18 cellular contexts compared by ENCODE assay signal in genomic region chr4:116150152-116150551, GRCh38.
"Had no signal": no experiment of that assay in that cellular context is flagged by ENCODE, and none has a peak within 500 bp of the region (broad histone marks: within the 10 kb centered on the region; RNA-seq: fewer than 3 reads in every experiment).

No MANE protein-coding gene starts in this region.

- DNase-seq: activated CD4-positive, alpha-beta T cell treated with anti-CD3 and anti-CD28 coated beads for 48 hours; activated CD8-positive, alpha-beta T cell treated with anti-CD3 and anti-CD28 coated beads, Interleukin-2, amount 10 ng/mL, durations not matched to agents 7 days and 5 days; activated naive CD4-positive, alpha-beta T cell treated with Interleukin-2 at 50 U/mL for 16 hours; activated naive CD8-positive, alpha-beta T cell treated with anti-CD3 and anti-CD28 coated beads, Interleukin-2, amount 50 U/mL, for 24 hours; gastrocnemius medialis; islet precursor cell; sigmoid colon; stimulated activated CD4-positive, alpha-beta T cell treated with anti-CD3 and anti-CD28 coated beads, Interleukin-2, amount 100 ng/mL, for 48 hours; stimulated activated naive CD8-positive, alpha-beta T cell treated with anti-CD3 and anti-CD28 coated beads, Interleukin-15, Interleukin-2, amounts not matched to agents 100 U/mL and 50 U/mL, for 24 hours; T-helper 9 cell; upper lobe of left lung; WERI-Rb-1 had no signal

- H3K27ac ChIP-seq: ascending aorta, gastrocnemius medialis, sigmoid colon, upper lobe of left lung, WERI-Rb-1 had no signal

- H3K27me3 ChIP-seq: ascending aorta, gastrocnemius medialis, sigmoid colon, upper lobe of left lung had no signal

- H3K27ac Mint-ChIP-seq: activated CD8-positive, alpha-beta T cell treated with anti-CD3 and anti-CD28 coated beads, Interleukin-2, amount 10 ng/mL, durations not matched to agents 7 days and 5 days; activated naive CD8-positive, alpha-beta T cell treated with anti-CD3 and anti-CD28 coated beads, Interleukin-2, amount 50 U/mL, for 24 hours; memory B cell; nephron had no signal

- ATAC-seq: activated CD8-positive, alpha-beta T cell treated with anti-CD3 and anti-CD28 coated beads, Interleukin-2, amount 10 ng/mL, durations not matched to agents 7 days and 5 days; activated naive CD8-positive, alpha-beta T cell treated with anti-CD3 and anti-CD28 coated beads, Interleukin-2, amount 50 U/mL, for 24 hours; gastrocnemius medialis; left lobe of liver; stimulated activated naive CD8-positive, alpha-beta T cell treated with anti-CD3 and anti-CD28 coated beads, Interleukin-15, Interleukin-2, amounts not matched to agents 100 U/mL and 50 U/mL, for 24 hours had no signal

- FAIRE-seq: colon, endothelial cell of umbilical vein had no signal

- H3K4me1 ChIP-seq: ascending aorta, gastrocnemius medialis, sigmoid colon, upper lobe of left lung had no signal

- H3K4me3 Mint-ChIP-seq: activated CD8-positive, alpha-beta T cell treated with anti-CD3 and anti-CD28 coated beads, Interleukin-2, amount 10 ng/mL, durations not matched to agents 7 days and 5 days; activated naive CD8-positive, alpha-beta T cell treated with anti-CD3 and anti-CD28 coated beads, Interleukin-2, amount 50 U/mL, for 24 hours; memory B cell; nephron had no signal

- H3K4me1 Mint-ChIP-seq: activated naive CD8-positive, alpha-beta T cell treated with anti-CD3 and anti-CD28 coated beads, Interleukin-2, amount 50 U/mL, for 24 hours; memory B cell; nephron had no signal

- H3K36me3 Mint-ChIP-seq: memory B cell had no signal

- H3K36me3 ChIP-seq: ascending aorta, gastrocnemius medialis, sigmoid colon, upper lobe of left lung, WERI-Rb-1 had no signal

- H3K9me3 Mint-ChIP-seq: nephron had no signal

- H3K27me3 Mint-ChIP-seq: activated naive CD8-positive, alpha-beta T cell treated with anti-CD3 and anti-CD28 coated beads, Interleukin-2, amount 50 U/mL, for 24 hours; memory B cell had no signal

- H3K4me3 ChIP-seq: ascending aorta, gastrocnemius medialis, sigmoid colon, upper lobe of left lung had no signal

- H3K9me3 ChIP-seq: ascending aorta, gastrocnemius medialis, sigmoid colon, upper lobe of left lung had no signal
